ENCODE assay signal across 27 cellular contexts in genomic region chr6:136210450-136211165, GRCh38.
"Had no signal": no experiment of that assay in that cellular context is flagged by ENCODE, and none has a peak within 500 bp of the region (broad histone marks: within the 10 kb centered on the region; RNA-seq: fewer than 3 reads in every experiment).

No MANE protein-coding gene starts in this region.

- DNase-seq: hypothalamus; immature natural killer cell; kidney; left colon; left lung; lower lobe of right lung; mammary epithelial cell; mesendoderm; naive B cell; natural killer cell; nephron progenitor cell; occipital lobe; psoas muscle; stimulated activated CD4-positive, alpha-beta T cell treated with anti-CD3 and anti-CD28 coated beads, Interleukin-12 subunit alpha, Interleukin-12 subunit beta, amount 100 ng/mL, for 4 hours; stimulated activated CD4-positive, alpha-beta T cell treated with anti-CD3 and anti-CD28 coated beads, Interleukin-15, amount 100 ng/mL, for 24 hours; stimulated activated CD4-positive, alpha-beta T cell treated with anti-CD3 and anti-CD28 coated beads, Interleukin-2, amount 100 ng/mL, for 24 hours; stimulated activated CD4-positive, alpha-beta T cell treated with anti-CD3 and anti-CD28 coated beads, Interleukin-4, amount 100 ng/mL, for 1 hour; stimulated activated naive B cell treated with anti-CD40 and anti-IgM and Interleukin-4, amounts not matched to agents 10 μg/mL and 1 μg/mL and 100 μg/mL, for 72 hours; stimulated activated naive CD8-positive, alpha-beta T cell treated with anti-CD3 and anti-CD28 coated beads, Interleukin-15, Interleukin-2, amounts not matched to agents 100 U/mL and 50 U/mL, for 24 hours; stomach; tibial artery; uterus had no signal

- H3K4me3 ChIP-seq: left lung, lower lobe of right lung, neural progenitor cell, psoas muscle, right atrium auricular region, skin epidermis, stomach, suprapubic skin, thoracic aorta, tibial artery, uterus had no signal
